ENCODE assay signal across 25 cellular contexts in the genomic region with DNA sequence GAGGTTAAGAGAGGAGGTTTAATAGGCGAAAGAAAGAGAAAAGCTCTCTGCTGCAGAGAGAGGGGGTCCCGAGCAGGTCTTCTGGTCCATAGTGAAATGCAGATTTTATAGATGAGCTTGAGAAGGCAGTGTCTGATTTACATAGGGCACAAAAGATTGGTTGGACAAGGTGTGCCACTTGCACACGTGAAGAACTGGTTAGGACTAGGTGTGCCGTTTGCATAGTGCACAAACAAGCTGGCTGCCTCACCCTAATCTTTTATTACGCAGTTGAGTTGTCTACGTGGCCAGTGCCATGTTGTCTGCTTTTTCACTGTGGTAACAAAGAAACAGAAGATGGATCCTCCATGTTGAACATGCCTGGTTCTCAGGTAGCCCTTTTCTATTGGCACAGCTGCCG.
"Had no signal": no experiment of that assay in that cellular context is flagged by ENCODE, and none has a peak within 500 bp of the region (broad histone marks: within the 10 kb centered on the region; RNA-seq: fewer than 3 reads in every experiment).

No MANE protein-coding gene starts in this region.

- H3K4me1 Mint-ChIP-seq: activated naive CD8-positive, alpha-beta T cell treated with anti-CD3 and anti-CD28 coated beads for 36 hours; central memory CD8-positive, alpha-beta T cell had no signal

- H3K27ac ChIP-seq: breast epithelium, dorsolateral prefrontal cortex, esophagus squamous epithelium, gastroesophageal sphincter, neutrophil, ovary, psoas muscle, right atrium auricular region, spleen, testis had no signal

- H3K4me1 ChIP-seq: breast epithelium, esophagus squamous epithelium, gastroesophageal sphincter, psoas muscle, right atrium auricular region, spleen, testis had no signal

- H3K4me3 Mint-ChIP-seq: activated CD4-positive, alpha-beta memory T cell treated with anti-CD3 and anti-CD28 coated beads for 36 hours; activated naive CD8-positive, alpha-beta T cell treated with anti-CD3 and anti-CD28 coated beads for 36 hours; central memory CD8-positive, alpha-beta T cell; effector memory CD8-positive, alpha-beta T cell; memory B cell; nephron; type B pancreatic cell had no signal

- DNase-seq: activated CD4-positive, alpha-beta memory T cell treated with anti-CD3 and anti-CD28 coated beads for 36 hours; activated CD4-positive, alpha-beta T cell treated with anti-CD3 and anti-CD28 coated beads for 48 hours; activated naive CD4-positive, alpha-beta T cell treated with Interleukin-2 at 50 U/mL for 16 hours; activated naive CD8-positive, alpha-beta T cell treated with anti-CD3 and anti-CD28 coated beads for 36 hours; activated T-cell treated with anti-CD3 and anti-CD28 coated beads, Interleukin-2, amount 50 U/mL, for 48 hours; amniotic stem cell; dorsolateral prefrontal cortex; effector memory CD8-positive, alpha-beta T cell; esophagus squamous epithelium; head of caudate nucleus; hypothalamus; ovary; psoas muscle; spleen; stimulated activated CD4-positive, alpha-beta T cell treated with anti-CD3 and anti-CD28 coated beads, Interleukin-4, amount 100 ng/mL, for 1 hour; stimulated activated naive CD4-positive, alpha-beta T cell; testis had no signal

- ATAC-seq: effector memory CD8-positive, alpha-beta T cell; gastroesophageal sphincter; psoas muscle had no signal

- H3K9me3 Mint-ChIP-seq: activated CD4-positive, alpha-beta memory T cell treated with anti-CD3 and anti-CD28 coated beads for 36 hours; activated naive CD8-positive, alpha-beta T cell treated with anti-CD3 and anti-CD28 coated beads for 36 hours; central memory CD8-positive, alpha-beta T cell; effector memory CD8-positive, alpha-beta T cell; memory B cell; nephron; type B pancreatic cell had no signal

- H3K36me3 Mint-ChIP-seq: activated CD4-positive, alpha-beta memory T cell treated with anti-CD3 and anti-CD28 coated beads for 36 hours; activated naive CD8-positive, alpha-beta T cell treated with anti-CD3 and anti-CD28 coated beads for 36 hours; memory B cell; type B pancreatic cell had no signal

- H3K27ac Mint-ChIP-seq: activated CD4-positive, alpha-beta memory T cell treated with anti-CD3 and anti-CD28 coated beads for 36 hours; activated naive CD8-positive, alpha-beta T cell treated with anti-CD3 and anti-CD28 coated beads for 36 hours; effector memory CD8-positive, alpha-beta T cell; memory B cell; nephron; type B pancreatic cell had no signal

- H3K27me3 ChIP-seq: breast epithelium, dorsolateral prefrontal cortex, esophagus squamous epithelium, gastroesophageal sphincter, ovary, right atrium auricular region, spleen, testis had no signal
